16 cellular contexts compared by ENCODE assay signal in genomic region chr1:5926686-5927435, GRCh38.
"Had no signal": no experiment of that assay in that cellular context is flagged by ENCODE, and none has a peak within 500 bp of the region (broad histone marks: within the 10 kb centered on the region; RNA-seq: fewer than 3 reads in every experiment).

No MANE protein-coding gene starts in this region.

- H3K9me3 ChIP-seq: lower lobe of right lung, thyroid gland had no signal

- H3K9me3 Mint-ChIP-seq: activated CD4-positive, alpha-beta T cell treated with anti-CD3 and anti-CD28 coated beads, Interleukin-2, amount 10 ng/mL, durations not matched to agents 24 days and 14 days had no signal

- H3K27me3 ChIP-seq: dorsolateral prefrontal cortex, foreskin keratinocyte, hepatocyte, thyroid gland had no signal

- H3K4me2 ChIP-seq: hepatocyte had no signal

- H3K79me2 ChIP-seq: hepatocyte had no signal

- H3K27me3 Mint-ChIP-seq: activated CD4-positive, alpha-beta T cell treated with anti-CD3 and anti-CD28 coated beads, Interleukin-2, amount 10 ng/mL, durations not matched to agents 24 days and 14 days; activated CD8-positive, alpha-beta T cell treated with anti-CD3 and anti-CD28 coated beads for 36 hours; activated naive CD8-positive, alpha-beta T cell had no signal

- H2AFZ ChIP-seq: hepatocyte had no signal

- H3K4me3 Mint-ChIP-seq: activated CD4-positive, alpha-beta T cell treated with anti-CD3 and anti-CD28 coated beads, Interleukin-2, amount 10 ng/mL, durations not matched to agents 24 days and 14 days; activated CD8-positive, alpha-beta T cell treated with anti-CD3 and anti-CD28 coated beads for 36 hours; activated naive CD8-positive, alpha-beta T cell; mesothelial cell of epicardium; nephron had no signal

- H3K4me1 Mint-ChIP-seq: mesothelial cell of epicardium, nephron had no signal

- DNase-seq: activated CD4-positive, alpha-beta T cell treated with anti-CD3 and anti-CD28 coated beads, Interleukin-2, amount 10 ng/mL, durations not matched to agents 24 days and 14 days; activated CD8-positive, alpha-beta T cell treated with anti-CD3 and anti-CD28 coated beads for 36 hours; foreskin keratinocyte; left colon; lower lobe of right lung; retina; stimulated activated naive CD4-positive, alpha-beta T cell; T1000; thyroid gland had no signal

- H3K4me3 ChIP-seq: dorsolateral prefrontal cortex, hepatocyte, lower lobe of right lung, thyroid gland had no signal

- H3K27ac ChIP-seq: dorsolateral prefrontal cortex, foreskin keratinocyte, hepatocyte, lower lobe of right lung, thyroid gland had no signal

- ATAC-seq: activated CD8-positive, alpha-beta T cell treated with anti-CD3 and anti-CD28 coated beads for 36 hours; foreskin keratinocyte; lower lobe of right lung had no signal

- H3K4me1 ChIP-seq: foreskin keratinocyte, lower lobe of right lung, thyroid gland had no signal

- H3K27ac Mint-ChIP-seq: activated CD4-positive, alpha-beta T cell treated with anti-CD3 and anti-CD28 coated beads, Interleukin-2, amount 10 ng/mL, durations not matched to agents 24 days and 14 days; activated CD8-positive, alpha-beta T cell treated with anti-CD3 and anti-CD28 coated beads for 36 hours; activated naive CD8-positive, alpha-beta T cell; mesothelial cell of epicardium; nephron had no signal

- FAIRE-seq: islet of Langerhans, urothelium cell line had no signal
